Comparison of ENCODE assay signal across 1 cellular context in the genomic region with DNA sequence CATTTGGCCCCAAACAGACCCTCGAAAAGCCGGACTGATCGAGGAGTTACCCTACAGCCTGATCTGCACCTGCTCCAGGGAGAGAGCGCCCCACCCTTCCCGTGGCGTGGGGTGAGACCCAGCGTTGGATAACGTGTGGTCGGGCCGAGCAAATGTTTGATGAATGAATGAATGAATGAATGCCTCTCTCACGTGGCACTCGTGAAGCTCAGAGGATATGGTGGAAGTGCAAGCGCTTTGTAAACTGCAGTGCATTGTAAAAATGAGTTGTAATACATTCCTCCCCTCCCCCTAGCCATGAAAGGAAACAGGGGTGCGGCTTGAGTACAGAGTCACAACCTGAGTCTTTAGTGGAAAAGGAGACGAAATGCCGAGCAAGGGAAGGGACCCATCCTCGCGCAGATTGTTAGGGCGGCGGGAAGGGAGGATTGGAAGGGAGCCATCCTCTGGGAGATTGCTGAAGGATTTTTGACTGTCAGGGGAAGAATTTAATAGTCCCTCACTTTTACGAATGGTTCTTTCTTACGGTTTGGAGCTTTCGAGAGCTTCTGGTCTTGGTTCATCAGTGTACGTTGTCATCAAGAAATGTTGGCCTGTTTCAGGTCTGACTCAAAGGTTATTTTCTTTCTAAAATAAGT.
TF ChIP-seq lines count a peak whose summit lies in the region.

No MANE protein-coding gene starts in this region.

TF ChIP-seq in K562, 482 proteins besides CTCF, POLR2A, EP300 and RAD21 (continued from another document and continues in another):
- TF ChIP-seq, protein P1, sequence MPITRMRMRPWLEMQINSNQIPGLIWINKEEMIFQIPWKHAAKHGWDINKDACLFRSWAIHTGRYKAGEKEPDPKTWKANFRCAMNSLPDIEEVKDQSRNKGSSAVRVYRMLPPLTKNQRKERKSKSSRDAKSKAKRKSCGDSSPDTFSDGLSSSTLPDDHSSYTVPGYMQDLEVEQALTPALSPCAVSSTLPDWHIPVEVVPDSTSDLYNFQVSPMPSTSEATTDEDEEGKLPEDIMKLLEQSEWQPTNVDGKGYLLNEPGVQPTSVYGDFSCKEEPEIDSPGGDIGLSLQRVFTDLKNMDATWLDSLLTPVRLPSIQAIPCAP (CRISPR knock-in tag; IDR thresholded peaks at IDR 0.05; ENCODE audit: borderline replicate concordance), result peak; percentile 76; the same call in 1 of the 2 replicates
- TF ChIP-seq RCOR1 (IDR thresholded peaks at IDR 0.05; ENCODE audit: borderline replicate concordance in 1 of 2, low read depth in 2 of 2, low read length in 2 of 2) (0 out of 4 replicates have a peak, but pooled peaks of 1 of the 2 experiments have one; percentile 22), TFAM (CRISPR knock-in tag; conservative IDR thresholded peaks at IDR 0.05) (no peak), ZNF24 (IDR thresholded peaks at IDR 0.05) (peak; percentile 99), ZNF316 (IDR thresholded peaks at IDR 0.05) (peak; percentile 15; the same call in 1 of the 2 replicates), FOXK2 (conservative IDR thresholded peaks at IDR 0.05 in 1 of 2, IDR thresholded peaks at IDR 0.05 in 1 of 2; ENCODE audit: low read depth in 2 of 2) (peak in 1 of 2 experiments; percentile 39; a peak in 1 of 4 replicates), GATAD2A (IDR thresholded peaks at IDR 0.05) (no peak), NEUROD1 (IDR thresholded peaks at IDR 0.05; ENCODE audit: borderline replicate concordance, low read depth, low read length, partially characterized antibody) (peak; percentile 1), NFRKB (IDR thresholded peaks at IDR 0.05; ENCODE audit: low read depth) (peak; percentile 19; the same call in 1 of the 2 replicates), ZKSCAN1 (IDR thresholded peaks at IDR 0.05; ENCODE audit: low read depth, low read length) (no peak), ZNF717 (CRISPR knock-in tag; IDR thresholded peaks at IDR 0.05) (no peak), ZFX (CRISPR knock-in tag; IDR thresholded peaks at IDR 0.05) (0 out of 2 replicates have a peak, but pooled peaks have one; percentile 7), RUNX1 (IDR thresholded peaks at IDR 0.05; ENCODE audit: low read depth) (no peak), EP400 (IDR thresholded peaks at IDR 0.05) (peak; percentile 89), HDAC1 (IDR thresholded peaks at IDR 0.05) (peak in 1 of 2 experiments; percentile 73; a peak in 2 of 4 replicates), SMARCC2 (IDR thresholded peaks at IDR 0.05; ENCODE audit: low read depth) (0 out of 2 replicates have a peak, but pooled peaks have one; percentile 47), XRCC4 (IDR thresholded peaks at IDR 0.05; ENCODE audit: extremely low read depth, insufficient read depth, insufficient read length) (no peak), CBX8 (IDR thresholded peaks at IDR 0.05; ENCODE audit: borderline replicate concordance, extremely low read depth, low read depth, low read length, poor library complexity, severe bottlenecking) (no peak), FOXP1 (CRISPR knock-in tag; IDR thresholded peaks at IDR 0.05) (peak; percentile 65; the same call in 1 of the 2 replicates), FOS (IDR thresholded peaks at IDR 0.05; ENCODE audit: extremely low read depth, insufficient read length) (no peak), ARNT (IDR thresholded peaks at IDR 0.05) (peak; percentile 54 to 64; a peak in 1 of 4 replicates), CTBP1 (IDR thresholded peaks at IDR 0.05; ENCODE audit: borderline replicate concordance) (no peak), CHD1 (IDR thresholded peaks at IDR 0.05; ENCODE audit: low read length) (peak; percentile 35), RBM39 (optimal IDR thresholded peaks at IDR 0.05; ENCODE audit: low read depth, low read length) (no peak), ZNF75A (CRISPR knock-in tag; IDR thresholded peaks at IDR 0.05) (no peak), SAP30 (IDR thresholded peaks at IDR 0.05; ENCODE audit: borderline replicate concordance, insufficient read depth, low read depth, low read length, poor library complexity, severe bottlenecking) (peak; percentile 82)
- TF ChIP-seq, protein P2, sequence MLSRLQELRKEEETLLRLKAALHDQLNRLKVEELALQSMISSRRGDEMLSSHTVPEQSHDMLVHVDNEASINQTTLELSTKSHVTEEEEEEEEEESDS (CRISPR knock-in tag; IDR thresholded peaks at IDR 0.05), result no peak
- TF ChIP-seq, protein P3, sequence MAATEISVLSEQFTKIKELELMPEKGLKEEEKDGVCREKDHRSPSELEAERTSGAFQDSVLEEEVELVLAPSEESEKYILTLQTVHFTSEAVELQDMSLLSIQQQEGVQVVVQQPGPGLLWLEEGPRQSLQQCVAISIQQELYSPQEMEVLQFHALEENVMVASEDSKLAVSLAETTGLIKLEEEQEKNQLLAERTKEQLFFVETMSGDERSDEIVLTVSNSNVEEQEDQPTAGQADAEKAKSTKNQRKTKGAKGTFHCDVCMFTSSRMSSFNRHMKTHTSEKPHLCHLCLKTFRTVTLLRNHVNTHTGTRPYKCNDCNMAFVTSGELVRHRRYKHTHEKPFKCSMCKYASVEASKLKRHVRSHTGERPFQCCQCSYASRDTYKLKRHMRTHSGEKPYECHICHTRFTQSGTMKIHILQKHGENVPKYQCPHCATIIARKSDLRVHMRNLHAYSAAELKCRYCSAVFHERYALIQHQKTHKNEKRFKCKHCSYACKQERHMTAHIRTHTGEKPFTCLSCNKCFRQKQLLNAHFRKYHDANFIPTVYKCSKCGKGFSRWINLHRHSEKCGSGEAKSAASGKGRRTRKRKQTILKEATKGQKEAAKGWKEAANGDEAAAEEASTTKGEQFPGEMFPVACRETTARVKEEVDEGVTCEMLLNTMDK (IDR thresholded peaks at IDR 0.05; ENCODE audit: borderline replicate concordance, insufficient read depth, low read depth, low read length, poor library complexity, severe bottlenecking), result no peak
- TF ChIP-seq, protein P4, sequence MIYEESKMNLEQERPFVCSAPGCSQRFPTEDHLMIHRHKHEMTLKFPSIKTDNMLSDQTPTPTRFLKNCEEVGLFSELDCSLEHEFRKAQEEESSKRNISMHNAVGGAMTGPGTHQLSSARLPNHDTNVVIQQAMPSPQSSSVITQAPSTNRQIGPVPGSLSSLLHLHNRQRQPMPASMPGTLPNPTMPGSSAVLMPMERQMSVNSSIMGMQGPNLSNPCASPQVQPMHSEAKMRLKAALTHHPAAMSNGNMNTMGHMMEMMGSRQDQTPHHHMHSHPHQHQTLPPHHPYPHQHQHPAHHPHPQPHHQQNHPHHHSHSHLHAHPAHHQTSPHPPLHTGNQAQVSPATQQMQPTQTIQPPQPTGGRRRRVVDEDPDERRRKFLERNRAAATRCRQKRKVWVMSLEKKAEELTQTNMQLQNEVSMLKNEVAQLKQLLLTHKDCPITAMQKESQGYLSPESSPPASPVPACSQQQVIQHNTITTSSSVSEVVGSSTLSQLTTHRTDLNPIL (CRISPR knock-in tag; IDR thresholded peaks at IDR 0.05), result no peak
- TF ChIP-seq, protein P5, sequence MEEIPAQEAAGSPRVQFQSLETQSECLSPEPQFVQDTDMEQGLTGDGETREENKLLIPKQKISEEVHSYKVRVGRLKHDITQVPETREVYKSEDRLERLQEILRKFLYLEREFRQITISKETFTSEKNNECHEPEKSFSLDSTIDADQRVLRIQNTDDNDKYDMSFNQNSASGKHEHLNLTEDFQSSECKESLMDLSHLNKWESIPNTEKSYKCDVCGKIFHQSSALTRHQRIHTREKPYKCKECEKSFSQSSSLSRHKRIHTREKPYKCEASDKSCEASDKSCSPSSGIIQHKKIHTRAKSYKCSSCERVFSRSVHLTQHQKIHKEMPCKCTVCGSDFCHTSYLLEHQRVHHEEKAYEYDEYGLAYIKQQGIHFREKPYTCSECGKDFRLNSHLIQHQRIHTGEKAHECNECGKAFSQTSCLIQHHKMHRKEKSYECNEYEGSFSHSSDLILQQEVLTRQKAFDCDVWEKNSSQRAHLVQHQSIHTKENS (CRISPR knock-in tag; IDR thresholded peaks at IDR 0.05), result no peak
- TF ChIP-seq, protein P6, sequence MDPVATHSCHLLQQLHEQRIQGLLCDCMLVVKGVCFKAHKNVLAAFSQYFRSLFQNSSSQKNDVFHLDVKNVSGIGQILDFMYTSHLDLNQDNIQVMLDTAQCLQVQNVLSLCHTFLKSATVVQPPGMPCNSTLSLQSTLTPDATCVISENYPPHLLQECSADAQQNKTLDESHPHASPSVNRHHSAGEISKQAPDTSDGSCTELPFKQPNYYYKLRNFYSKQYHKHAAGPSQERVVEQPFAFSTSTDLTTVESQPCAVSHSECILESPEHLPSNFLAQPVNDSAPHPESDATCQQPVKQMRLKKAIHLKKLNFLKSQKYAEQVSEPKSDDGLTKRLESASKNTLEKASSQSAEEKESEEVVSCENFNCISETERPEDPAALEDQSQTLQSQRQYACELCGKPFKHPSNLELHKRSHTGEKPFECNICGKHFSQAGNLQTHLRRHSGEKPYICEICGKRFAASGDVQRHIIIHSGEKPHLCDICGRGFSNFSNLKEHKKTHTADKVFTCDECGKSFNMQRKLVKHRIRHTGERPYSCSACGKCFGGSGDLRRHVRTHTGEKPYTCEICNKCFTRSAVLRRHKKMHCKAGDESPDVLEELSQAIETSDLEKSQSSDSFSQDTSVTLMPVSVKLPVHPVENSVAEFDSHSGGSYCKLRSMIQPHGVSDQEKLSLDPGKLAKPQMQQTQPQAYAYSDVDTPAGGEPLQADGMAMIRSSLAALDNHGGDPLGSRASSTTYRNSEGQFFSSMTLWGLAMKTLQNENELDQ (CRISPR knock-in tag; IDR thresholded peaks at IDR 0.05; ENCODE audit: borderline replicate concordance), result peak; percentile 55; the same call in 1 of the 2 replicates
- TF ChIP-seq, protein P7, sequence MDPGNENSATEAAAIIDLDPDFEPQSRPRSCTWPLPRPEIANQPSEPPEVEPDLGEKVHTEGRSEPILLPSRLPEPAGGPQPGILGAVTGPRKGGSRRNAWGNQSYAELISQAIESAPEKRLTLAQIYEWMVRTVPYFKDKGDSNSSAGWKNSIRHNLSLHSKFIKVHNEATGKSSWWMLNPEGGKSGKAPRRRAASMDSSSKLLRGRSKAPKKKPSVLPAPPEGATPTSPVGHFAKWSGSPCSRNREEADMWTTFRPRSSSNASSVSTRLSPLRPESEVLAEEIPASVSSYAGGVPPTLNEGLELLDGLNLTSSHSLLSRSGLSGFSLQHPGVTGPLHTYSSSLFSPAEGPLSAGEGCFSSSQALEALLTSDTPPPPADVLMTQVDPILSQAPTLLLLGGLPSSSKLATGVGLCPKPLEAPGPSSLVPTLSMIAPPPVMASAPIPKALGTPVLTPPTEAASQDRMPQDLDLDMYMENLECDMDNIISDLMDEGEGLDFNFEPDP (CRISPR knock-in tag; IDR thresholded peaks at IDR 0.05), result no peak
- TF ChIP-seq, protein P8, sequence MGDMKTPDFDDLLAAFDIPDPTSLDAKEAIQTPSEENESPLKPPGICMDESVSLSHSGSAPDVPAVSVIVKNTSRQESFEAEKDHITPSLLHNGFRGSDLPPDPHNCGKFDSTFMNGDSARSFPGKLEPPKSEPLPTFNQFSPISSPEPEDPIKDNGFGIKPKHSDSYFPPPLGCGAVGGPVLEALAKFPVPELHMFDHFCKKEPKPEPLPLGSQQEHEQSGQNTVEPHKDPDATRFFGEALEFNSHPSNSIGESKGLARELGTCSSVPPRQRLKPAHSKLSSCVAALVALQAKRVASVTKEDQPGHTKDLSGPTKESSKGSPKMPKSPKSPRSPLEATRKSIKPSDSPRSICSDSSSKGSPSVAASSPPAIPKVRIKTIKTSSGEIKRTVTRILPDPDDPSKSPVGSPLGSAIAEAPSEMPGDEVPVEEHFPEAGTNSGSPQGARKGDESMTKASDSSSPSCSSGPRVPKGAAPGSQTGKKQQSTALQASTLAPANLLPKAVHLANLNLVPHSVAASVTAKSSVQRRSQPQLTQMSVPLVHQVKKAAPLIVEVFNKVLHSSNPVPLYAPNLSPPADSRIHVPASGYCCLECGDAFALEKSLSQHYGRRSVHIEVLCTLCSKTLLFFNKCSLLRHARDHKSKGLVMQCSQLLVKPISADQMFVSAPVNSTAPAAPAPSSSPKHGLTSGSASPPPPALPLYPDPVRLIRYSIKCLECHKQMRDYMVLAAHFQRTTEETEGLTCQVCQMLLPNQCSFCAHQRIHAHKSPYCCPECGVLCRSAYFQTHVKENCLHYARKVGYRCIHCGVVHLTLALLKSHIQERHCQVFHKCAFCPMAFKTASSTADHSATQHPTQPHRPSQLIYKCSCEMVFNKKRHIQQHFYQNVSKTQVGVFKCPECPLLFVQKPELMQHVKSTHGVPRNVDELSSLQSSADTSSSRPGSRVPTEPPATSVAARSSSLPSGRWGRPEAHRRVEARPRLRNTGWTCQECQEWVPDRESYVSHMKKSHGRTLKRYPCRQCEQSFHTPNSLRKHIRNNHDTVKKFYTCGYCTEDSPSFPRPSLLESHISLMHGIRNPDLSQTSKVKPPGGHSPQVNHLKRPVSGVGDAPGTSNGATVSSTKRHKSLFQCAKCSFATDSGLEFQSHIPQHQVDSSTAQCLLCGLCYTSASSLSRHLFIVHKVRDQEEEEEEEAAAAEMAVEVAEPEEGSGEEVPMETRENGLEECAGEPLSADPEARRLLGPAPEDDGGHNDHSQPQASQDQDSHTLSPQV (IDR thresholded peaks at IDR 0.05), result peak; percentile 52; the same call in 1 of the 2 replicates
- TF ChIP-seq, protein P9, sequence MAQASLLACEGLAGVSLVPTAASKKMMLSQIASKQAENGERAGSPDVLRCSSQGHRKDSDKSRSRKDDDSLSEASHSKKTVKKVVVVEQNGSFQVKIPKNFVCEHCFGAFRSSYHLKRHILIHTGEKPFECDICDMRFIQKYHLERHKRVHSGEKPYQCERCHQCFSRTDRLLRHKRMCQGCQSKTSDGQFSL (CRISPR knock-in tag; IDR thresholded peaks at IDR 0.05), result peak; percentile 34; the same call in 1 of the 2 replicates
- TF ChIP-seq, protein P9 (tag; IDR thresholded peaks at IDR 0.05), result no peak
- TF ChIP-seq, protein P10, sequence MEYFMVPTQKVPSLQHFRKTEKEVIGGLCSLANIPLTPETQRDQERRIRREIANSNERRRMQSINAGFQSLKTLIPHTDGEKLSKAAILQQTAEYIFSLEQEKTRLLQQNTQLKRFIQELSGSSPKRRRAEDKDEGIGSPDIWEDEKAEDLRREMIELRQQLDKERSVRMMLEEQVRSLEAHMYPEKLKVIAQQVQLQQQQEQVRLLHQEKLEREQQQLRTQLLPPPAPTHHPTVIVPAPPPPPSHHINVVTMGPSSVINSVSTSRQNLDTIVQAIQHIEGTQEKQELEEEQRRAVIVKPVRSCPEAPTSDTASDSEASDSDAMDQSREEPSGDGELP (CRISPR knock-in tag; IDR thresholded peaks at IDR 0.05; ENCODE audit: borderline replicate concordance), result 0 out of 2 replicates have a peak, but pooled peaks have one; percentile 2
- TF ChIP-seq, protein P11, sequence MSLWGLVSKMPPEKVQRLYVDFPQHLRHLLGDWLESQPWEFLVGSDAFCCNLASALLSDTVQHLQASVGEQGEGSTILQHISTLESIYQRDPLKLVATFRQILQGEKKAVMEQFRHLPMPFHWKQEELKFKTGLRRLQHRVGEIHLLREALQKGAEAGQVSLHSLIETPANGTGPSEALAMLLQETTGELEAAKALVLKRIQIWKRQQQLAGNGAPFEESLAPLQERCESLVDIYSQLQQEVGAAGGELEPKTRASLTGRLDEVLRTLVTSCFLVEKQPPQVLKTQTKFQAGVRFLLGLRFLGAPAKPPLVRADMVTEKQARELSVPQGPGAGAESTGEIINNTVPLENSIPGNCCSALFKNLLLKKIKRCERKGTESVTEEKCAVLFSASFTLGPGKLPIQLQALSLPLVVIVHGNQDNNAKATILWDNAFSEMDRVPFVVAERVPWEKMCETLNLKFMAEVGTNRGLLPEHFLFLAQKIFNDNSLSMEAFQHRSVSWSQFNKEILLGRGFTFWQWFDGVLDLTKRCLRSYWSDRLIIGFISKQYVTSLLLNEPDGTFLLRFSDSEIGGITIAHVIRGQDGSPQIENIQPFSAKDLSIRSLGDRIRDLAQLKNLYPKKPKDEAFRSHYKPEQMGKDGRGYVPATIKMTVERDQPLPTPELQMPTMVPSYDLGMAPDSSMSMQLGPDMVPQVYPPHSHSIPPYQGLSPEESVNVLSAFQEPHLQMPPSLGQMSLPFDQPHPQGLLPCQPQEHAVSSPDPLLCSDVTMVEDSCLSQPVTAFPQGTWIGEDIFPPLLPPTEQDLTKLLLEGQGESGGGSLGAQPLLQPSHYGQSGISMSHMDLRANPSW (CRISPR knock-in tag; IDR thresholded peaks at IDR 0.05), result no peak
